Comparison of ENCODE assay signal across 20 cellular contexts in the genomic region with DNA sequence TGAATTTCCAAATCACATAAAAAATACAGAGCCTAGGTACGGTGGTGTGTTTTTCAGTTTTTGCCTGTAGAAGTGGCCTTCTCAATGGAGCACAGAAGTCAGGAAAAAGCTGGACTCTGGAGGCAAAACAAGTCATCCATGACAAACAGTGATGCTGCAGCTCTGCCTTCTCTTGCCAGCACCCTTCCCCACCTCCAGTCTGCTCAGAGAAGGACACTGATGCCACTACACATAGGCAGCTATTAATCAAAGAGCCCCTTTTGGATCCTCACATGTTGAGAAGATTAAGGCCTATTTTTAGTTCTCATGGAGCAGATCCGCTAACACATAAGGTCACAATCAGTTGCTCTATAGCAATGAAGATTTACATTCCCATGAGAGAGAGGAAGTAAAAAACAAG.
"Had no signal": no experiment of that assay in that cellular context is flagged by ENCODE, and none has a peak within 500 bp of the region (broad histone marks: within the 10 kb centered on the region; RNA-seq: fewer than 3 reads in every experiment).

No MANE protein-coding gene starts in this region.

- H3K4me3 ChIP-seq: breast epithelium, K562 had no signal

- ATAC-seq: activated CD4-positive, alpha-beta T cell treated with anti-CD3 and anti-CD28 coated beads for 36 hours; activated CD8-positive, alpha-beta T cell treated with anti-CD3 and anti-CD28 coated beads, Interleukin-2, amount 10 ng/mL, durations not matched to agents 7 days and 5 days; K562 had no signal

- H3K9me3 Mint-ChIP-seq: T-helper 1 cell treated with Interleukin-12 subunit alpha and Interleukin-12 subunit beta and Interleukin-4 antibody, amounts not matched to agents 30 μg/mL and 1 μg/mL, for 36 hours had no signal

- H3K4me1 Mint-ChIP-seq: activated CD4-positive, alpha-beta T cell treated with anti-CD3 and anti-CD28 coated beads for 36 hours had no signal

- H3K36me3 ChIP-seq: breast epithelium had no signal

- FAIRE-seq: K562, RCC 7860, TTC549 had no signal

- H3K27ac Mint-ChIP-seq: activated CD4-positive, alpha-beta T cell treated with anti-CD3 and anti-CD28 coated beads for 36 hours; activated CD8-positive, alpha-beta T cell treated with anti-CD3 and anti-CD28 coated beads, Interleukin-2, amount 10 ng/mL, durations not matched to agents 7 days and 5 days; T-helper 1 cell treated with Interleukin-12 subunit alpha and Interleukin-12 subunit beta and Interleukin-4 antibody, amounts not matched to agents 30 μg/mL and 1 μg/mL, for 36 hours had no signal

- H3K27me3 Mint-ChIP-seq: activated CD4-positive, alpha-beta T cell treated with anti-CD3 and anti-CD28 coated beads for 36 hours had no signal

- H3K9me3 ChIP-seq: breast epithelium had no signal

- DNase-seq: activated CD4-positive, alpha-beta T cell treated with anti-CD3 and anti-CD28 coated beads for 36 hours; activated CD8-positive, alpha-beta memory T cell treated with anti-CD3 and anti-CD28 coated beads, Interleukin-2, amount 50 U/mL, for 48 hours; activated CD8-positive, alpha-beta T cell treated with anti-CD3 and anti-CD28 coated beads, Interleukin-2, amount 10 ng/mL, durations not matched to agents 7 days and 5 days; activated naive CD4-positive, alpha-beta T cell treated with anti-CD3 and anti-CD28 coated beads, Interleukin-2, amount 50 U/mL, for 16 hours; activated T-cell treated with anti-CD3 and anti-CD28 coated beads, Interleukin-2, amount 50 U/mL, for 1 hour; aorta; central memory CD4-positive, alpha-beta T cell; NCI-H1105 treated with DMSO at 0.1 percent for 48 hours; NCI-H1436 treated with DMSO at 0.1 percent for 48 hours; NCI-H187; NCI-H2081; NCI-H774; NK-92 treated with Interleukin-12 subunit alpha and Interleukin-12 subunit beta, amount 100 ng/mL, for 24 hours; SHP77 treated with DMSO at 0.1 percent for 48 hours had no signal

- H3K27me3 ChIP-seq: breast epithelium had no signal

- H3K27ac ChIP-seq: breast epithelium, VCaP had no signal

- H3K4me1 ChIP-seq: breast epithelium had no signal

- H3K4me3 Mint-ChIP-seq: activated CD4-positive, alpha-beta T cell treated with anti-CD3 and anti-CD28 coated beads for 36 hours; activated CD8-positive, alpha-beta T cell treated with anti-CD3 and anti-CD28 coated beads, Interleukin-2, amount 10 ng/mL, durations not matched to agents 7 days and 5 days; T-helper 1 cell treated with Interleukin-12 subunit alpha and Interleukin-12 subunit beta and Interleukin-4 antibody, amounts not matched to agents 30 μg/mL and 1 μg/mL, for 36 hours had no signal
